ENCODE assay signal across 10 cellular contexts in genomic region chr3:108133858-108134554, GRCh38. TPM values are rescaled to one million over a fixed set of nuclear protein-coding genes. Genes with fewer than 3 reads are reported as not detected.
DNase-seq lines count a peak whose midpoint lies in the region; ATAC-seq and TF ChIP-seq lines count a peak whose summit lies in the region.
"Had no signal": no experiment of that assay in that cellular context is flagged by ENCODE, and none has a peak within 500 bp of the region (broad histone marks: within the 10 kb centered on the region; RNA-seq: fewer than 3 reads in every experiment).

No MANE protein-coding gene starts in this region.

- H3K27me3 Mint-ChIP-seq in Calu3 (ENCODE audit: unreplicated experiment) = no peaks in the 10 kb centered on the region
- no peaks in the 10 kb centered on the region for H3K27me3 Mint-ChIP-seq in central memory CD8-positive, alpha-beta T cell

- no peak for TF ChIP-seq CTCF in Calu3 (IDR thresholded peaks at IDR 0.05; ENCODE audit: unreplicated experiment)

- DNase-seq in Calu3 = no peak
- no peak for DNase-seq in central memory CD8-positive, alpha-beta T cell (ENCODE audit: low spot score in 2 of 2)
- no peak for DNase-seq in hepatic stellate cell (ENCODE audit: low spot score)
- no peak for DNase-seq in DMS 273 treated with DMSO at 0.1 percent for 48 hours (lab: John Stamatoyannopoulos, UW)
- DNase-seq in DMS153 (lab: John Stamatoyannopoulos, UW) = no peak
- DNase-seq: psoas muscle had no signal

- no peaks in the 10 kb centered on the region for H3K9me3 Mint-ChIP-seq in Calu3 (ENCODE audit: low read depth, unreplicated experiment)
- H3K9me3 Mint-ChIP-seq in central memory CD8-positive, alpha-beta T cell = no peaks in the 10 kb centered on the region

- peak overlapping the region; percentile 56 for H3K27ac Mint-ChIP-seq in Calu3 (ENCODE audit: unreplicated experiment)
- peak overlapping the region; percentile 93 for H3K27ac Mint-ChIP-seq in central memory CD8-positive, alpha-beta T cell (ENCODE audit: low read depth)

- H3K4me3 Mint-ChIP-seq in Calu3 (ENCODE audit: low read depth, unreplicated experiment) = peak overlapping the region; percentile 6
- H3K4me3 Mint-ChIP-seq in central memory CD8-positive, alpha-beta T cell = peak overlapping the region; percentile 72

- peaks cover 22% of the 10 kb centered on the region for H3K36me3 Mint-ChIP-seq in Calu3 (ENCODE audit: insufficient read depth, unreplicated experiment)
- no peaks in the 10 kb centered on the region for H3K36me3 Mint-ChIP-seq in central memory CD8-positive, alpha-beta T cell (ENCODE audit: insufficient read depth)

- ATAC-seq in GM21447 (IDR thresholded peaks at IDR 0.05; ENCODE audit: unreplicated experiment) (peak; percentile 56), HG03460 (IDR thresholded peaks at IDR 0.05; ENCODE audit: unreplicated experiment) (peak; percentile 49), GM19467 (IDR thresholded peaks at IDR 0.05; ENCODE audit: unreplicated experiment) (no peak)
- ATAC-seq in central memory CD8-positive, alpha-beta T cell (replicated peaks; ENCODE audit: extremely low read depth, poor library complexity, severe bottlenecking) = peak; percentile 34
- ATAC-seq: gastroesophageal sphincter, psoas muscle had no signal

- CTCF ChIA-PET in Calu3 (lab: Charles Lee) = interaction anchor here (0.5 to 2.9 kb wide), 2 partner anchors 33 to 35 kb away, joined by 3 to 7 read pairs; no protein-coding TSS in a partner anchor

- intact Hi-C loops in Calu3 (cut with micrococcal nuclease; ENCODE audit: unreplicated experiment) = loop anchor here (5.0 to 10.0 kb wide), 2 partner anchors 37 to 139 kb away; no protein-coding TSS in a partner anchor

- BruUV-seq in Calu3 (replicated peaks; lab: Mats Ljungman, UMichigan) = no TSS peak

- peaks cover 69% of the 10 kb centered on the region for H3K4me1 Mint-ChIP-seq in Calu3 (ENCODE audit: low read depth, unreplicated experiment)
- H3K4me1 Mint-ChIP-seq in central memory CD8-positive, alpha-beta T cell = peaks cover 71% of the 10 kb centered on the region

RNA-seq across cellular contexts. Expression of gene CD47, which starts 43.2 kb away (rescaled TPM):
- total RNA-seq in Calu3 (2022) = 174 and 216 TPM in 2 replicates
